In the genomic region with DNA sequence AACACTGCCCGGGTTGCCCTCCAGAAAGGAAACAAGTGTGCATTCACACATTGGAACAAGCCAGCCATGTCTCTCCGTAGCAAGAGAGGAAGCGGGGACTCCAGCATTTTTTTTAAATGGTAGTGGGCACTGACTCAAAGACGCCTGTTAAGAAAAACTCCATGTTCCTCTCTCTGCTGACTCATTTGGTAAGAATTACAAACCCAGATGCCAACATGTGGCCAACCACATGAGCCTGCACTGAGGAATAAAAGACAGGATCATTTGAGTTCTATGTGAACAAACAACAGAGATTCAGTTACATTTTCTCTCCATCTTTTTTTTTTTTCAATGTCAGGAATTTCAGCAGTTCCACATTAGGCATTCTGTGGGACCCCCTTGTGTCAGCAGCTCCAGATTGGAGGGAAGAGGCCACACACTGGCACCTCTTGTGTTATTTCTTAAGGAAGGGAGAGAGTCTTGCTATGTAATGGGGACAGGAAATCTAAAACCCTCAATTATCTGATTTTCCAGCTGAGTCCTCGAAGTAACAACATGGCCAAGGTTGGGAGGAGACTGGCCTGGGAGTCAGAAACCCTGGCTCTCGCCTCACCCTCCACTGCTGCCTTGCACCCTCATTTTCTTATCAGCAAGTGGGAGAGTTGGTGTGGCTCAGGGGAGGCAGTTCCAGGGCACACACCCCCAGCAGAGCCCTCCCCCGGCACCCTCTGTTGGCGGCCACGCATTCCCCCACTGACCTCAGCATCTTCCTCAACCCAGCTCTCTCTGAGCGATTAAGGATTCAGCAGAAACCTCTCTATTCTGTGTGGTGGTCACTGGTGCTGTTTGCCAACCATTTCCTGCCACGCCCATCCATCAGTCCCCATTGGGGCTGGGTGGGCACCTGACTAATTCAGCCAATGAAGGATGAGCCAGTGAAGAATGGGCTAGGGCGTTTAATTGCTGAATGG, we compare ENCODE assay signal across 1 cellular context.
TF ChIP-seq lines count a peak whose summit lies in the region.

No MANE protein-coding gene starts in this region.

TF ChIP-seq in IMR-90, 13 proteins besides CTCF, POLR2A, EP300 and RAD21:
- peak; percentile 72; the same call in 1 of the 2 replicates for TF ChIP-seq USF2 (IDR thresholded peaks at IDR 0.05; ENCODE audit: low read depth, low read length)
- TF ChIP-seq MAZ (IDR thresholded peaks at IDR 0.05; ENCODE audit: borderline replicate concordance, low read depth, low read length), result no peak
